In genomic region chr6:44386364-44386928, GRCh38 we compare ENCODE assay signal across 2 cellular contexts.
TF ChIP-seq lines count a peak whose summit lies in the region.

No MANE protein-coding gene starts in this region.

TF ChIP-seq in IMR-90, 13 proteins besides CTCF, POLR2A, EP300 and RAD21 (continued from another document):
- no peak for TF ChIP-seq RCOR1 (IDR thresholded peaks at IDR 0.05; ENCODE audit: insufficient replicate concordance, low read length)
- no peak for TF ChIP-seq SMC3 (IDR thresholded peaks at IDR 0.05; ENCODE audit: low read depth, low read length)
- TF ChIP-seq USF2 (IDR thresholded peaks at IDR 0.05; ENCODE audit: low read depth, low read length) = no peak
- TF ChIP-seq, protein P1, sequence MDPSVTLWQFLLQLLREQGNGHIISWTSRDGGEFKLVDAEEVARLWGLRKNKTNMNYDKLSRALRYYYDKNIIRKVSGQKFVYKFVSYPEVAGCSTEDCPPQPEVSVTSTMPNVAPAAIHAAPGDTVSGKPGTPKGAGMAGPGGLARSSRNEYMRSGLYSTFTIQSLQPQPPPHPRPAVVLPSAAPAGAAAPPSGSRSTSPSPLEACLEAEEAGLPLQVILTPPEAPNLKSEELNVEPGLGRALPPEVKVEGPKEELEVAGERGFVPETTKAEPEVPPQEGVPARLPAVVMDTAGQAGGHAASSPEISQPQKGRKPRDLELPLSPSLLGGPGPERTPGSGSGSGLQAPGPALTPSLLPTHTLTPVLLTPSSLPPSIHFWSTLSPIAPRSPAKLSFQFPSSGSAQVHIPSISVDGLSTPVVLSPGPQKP (IDR thresholded peaks at IDR 0.05; ENCODE audit: borderline replicate concordance, low read depth, low read length) = no peak
- TF ChIP-seq MAZ (IDR thresholded peaks at IDR 0.05; ENCODE audit: borderline replicate concordance, low read depth, low read length) = no peak
- no peak for TF ChIP-seq CHD1 (IDR thresholded peaks at IDR 0.05; ENCODE audit: low read depth, low read length)
- no peak for TF ChIP-seq BHLHE40 (IDR thresholded peaks at IDR 0.05; ENCODE audit: low read depth, low read length)

TF ChIP-seq in liver, 16 proteins besides CTCF, POLR2A, EP300 and RAD21 (continued from another document):
- TF ChIP-seq TAF1 (conservative IDR thresholded peaks at IDR 0.05) (no peak), HNF4A (conservative IDR thresholded peaks at IDR 0.05) (peak; percentile 68 to 75), YY1 (IDR thresholded peaks at IDR 0.05) (peak; percentile 96), FOXA2 (IDR thresholded peaks at IDR 0.05) (peak; percentile 83), GABPA (IDR thresholded peaks at IDR 0.05 in 1 of 2, conservative IDR thresholded peaks at IDR 0.05 in 1 of 2) (no peak), FOXA1 (IDR thresholded peaks at IDR 0.05) (no peak)
- TF ChIP-seq, protein P2, sequence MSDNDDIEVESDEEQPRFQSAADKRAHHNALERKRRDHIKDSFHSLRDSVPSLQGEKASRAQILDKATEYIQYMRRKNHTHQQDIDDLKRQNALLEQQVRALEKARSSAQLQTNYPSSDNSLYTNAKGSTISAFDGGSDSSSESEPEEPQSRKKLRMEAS (IDR thresholded peaks at IDR 0.05) = no peak
- TF ChIP-seq, protein P3, sequence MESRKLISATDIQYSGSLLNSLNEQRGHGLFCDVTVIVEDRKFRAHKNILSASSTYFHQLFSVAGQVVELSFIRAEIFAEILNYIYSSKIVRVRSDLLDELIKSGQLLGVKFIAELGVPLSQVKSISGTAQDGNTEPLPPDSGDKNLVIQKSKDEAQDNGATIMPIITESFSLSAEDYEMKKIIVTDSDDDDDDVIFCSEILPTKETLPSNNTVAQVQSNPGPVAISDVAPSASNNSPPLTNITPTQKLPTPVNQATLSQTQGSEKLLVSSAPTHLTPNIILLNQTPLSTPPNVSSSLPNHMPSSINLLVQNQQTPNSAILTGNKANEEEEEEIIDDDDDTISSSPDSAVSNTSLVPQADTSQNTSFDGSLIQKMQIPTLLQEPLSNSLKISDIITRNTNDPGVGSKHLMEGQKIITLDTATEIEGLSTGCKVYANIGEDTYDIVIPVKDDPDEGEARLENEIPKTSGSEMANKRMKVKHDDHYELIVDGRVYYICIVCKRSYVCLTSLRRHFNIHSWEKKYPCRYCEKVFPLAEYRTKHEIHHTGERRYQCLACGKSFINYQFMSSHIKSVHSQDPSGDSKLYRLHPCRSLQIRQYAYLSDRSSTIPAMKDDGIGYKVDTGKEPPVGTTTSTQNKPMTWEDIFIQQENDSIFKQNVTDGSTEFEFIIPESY (IDR thresholded peaks at IDR 0.05) = peak; percentile 70
- TF ChIP-seq, protein P4, sequence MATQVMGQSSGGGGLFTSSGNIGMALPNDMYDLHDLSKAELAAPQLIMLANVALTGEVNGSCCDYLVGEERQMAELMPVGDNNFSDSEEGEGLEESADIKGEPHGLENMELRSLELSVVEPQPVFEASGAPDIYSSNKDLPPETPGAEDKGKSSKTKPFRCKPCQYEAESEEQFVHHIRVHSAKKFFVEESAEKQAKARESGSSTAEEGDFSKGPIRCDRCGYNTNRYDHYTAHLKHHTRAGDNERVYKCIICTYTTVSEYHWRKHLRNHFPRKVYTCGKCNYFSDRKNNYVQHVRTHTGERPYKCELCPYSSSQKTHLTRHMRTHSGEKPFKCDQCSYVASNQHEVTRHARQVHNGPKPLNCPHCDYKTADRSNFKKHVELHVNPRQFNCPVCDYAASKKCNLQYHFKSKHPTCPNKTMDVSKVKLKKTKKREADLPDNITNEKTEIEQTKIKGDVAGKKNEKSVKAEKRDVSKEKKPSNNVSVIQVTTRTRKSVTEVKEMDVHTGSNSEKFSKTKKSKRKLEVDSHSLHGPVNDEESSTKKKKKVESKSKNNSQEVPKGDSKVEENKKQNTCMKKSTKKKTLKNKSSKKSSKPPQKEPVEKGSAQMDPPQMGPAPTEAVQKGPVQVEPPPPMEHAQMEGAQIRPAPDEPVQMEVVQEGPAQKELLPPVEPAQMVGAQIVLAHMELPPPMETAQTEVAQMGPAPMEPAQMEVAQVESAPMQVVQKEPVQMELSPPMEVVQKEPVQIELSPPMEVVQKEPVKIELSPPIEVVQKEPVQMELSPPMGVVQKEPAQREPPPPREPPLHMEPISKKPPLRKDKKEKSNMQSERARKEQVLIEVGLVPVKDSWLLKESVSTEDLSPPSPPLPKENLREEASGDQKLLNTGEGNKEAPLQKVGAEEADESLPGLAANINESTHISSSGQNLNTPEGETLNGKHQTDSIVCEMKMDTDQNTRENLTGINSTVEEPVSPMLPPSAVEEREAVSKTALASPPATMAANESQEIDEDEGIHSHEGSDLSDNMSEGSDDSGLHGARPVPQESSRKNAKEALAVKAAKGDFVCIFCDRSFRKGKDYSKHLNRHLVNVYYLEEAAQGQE (IDR thresholded peaks at IDR 0.05) = peak; percentile 52
